ENCODE assay signal across 1 cellular context in genomic region chr1:183604048-183604808, GRCh38.
TF ChIP-seq lines count a peak whose summit lies in the region.

No MANE protein-coding gene starts in this region.

TF ChIP-seq in K562, 482 proteins besides CTCF, POLR2A, EP300 and RAD21 (continued from another document):
- no peak for TF ChIP-seq ZMIZ1 (IDR thresholded peaks at IDR 0.05; ENCODE audit: low read depth in 2 of 2, low read length in 2 of 2)
- no peak for TF ChIP-seq ZNF830 (CRISPR knock-in tag; IDR thresholded peaks at IDR 0.05)
- no peak for TF ChIP-seq POLR3G (IDR thresholded peaks at IDR 0.05; ENCODE audit: extremely low read depth, insufficient read length, insufficient replicate concordance)
- no peak for TF ChIP-seq CEBPZ (IDR thresholded peaks at IDR 0.05; ENCODE audit: borderline replicate concordance, low read depth, low read length)
